In the genomic region with DNA sequence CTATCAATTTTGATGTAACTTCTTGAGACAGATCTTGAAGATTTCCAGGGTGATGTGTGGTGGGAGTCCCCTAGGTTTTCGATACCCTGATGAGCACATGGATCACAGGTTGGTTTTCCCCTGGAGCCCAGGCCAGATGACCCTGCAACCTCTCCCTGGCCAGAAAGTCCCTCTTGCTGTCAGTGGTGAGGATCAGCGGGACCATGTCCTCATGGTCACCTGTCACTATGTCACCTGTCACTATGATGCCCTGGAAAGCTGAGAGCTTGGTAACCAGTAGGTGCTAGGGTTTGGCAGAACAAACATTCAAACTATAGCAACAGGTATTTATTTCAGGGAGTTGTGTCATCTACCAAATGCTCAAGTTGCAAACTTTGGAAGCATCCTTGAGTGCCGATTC, we compare ENCODE assay signal across 27 cellular contexts.
"Had no signal": no experiment of that assay in that cellular context is flagged by ENCODE, and none has a peak within 500 bp of the region (broad histone marks: within the 10 kb centered on the region; RNA-seq: fewer than 3 reads in every experiment).

No MANE protein-coding gene starts in this region.

- H3K27me3 ChIP-seq: brain microvascular endothelial cell, esophagus muscularis mucosa, gastroesophageal sphincter, heart right ventricle had no signal

- H3K27ac ChIP-seq: brain microvascular endothelial cell, coronary artery, dorsolateral prefrontal cortex, esophagus muscularis mucosa, foreskin keratinocyte, gastroesophageal sphincter, heart right ventricle, WERI-Rb-1 had no signal

- FAIRE-seq: astrocyte had no signal

- ATAC-seq: activated CD4-positive, CD25-positive, alpha-beta regulatory T cell treated with anti-CD3 and anti-CD28 coated beads, Interleukin-2, amount 50 U/mL, for 24 hours; activated CD8-positive, alpha-beta T cell treated with anti-CD3 and anti-CD28 coated beads for 36 hours; activated T-cell treated with anti-CD3 and anti-CD28 coated beads, Interleukin-2, amount 50 U/mL, for 4 hours; activated T-helper 17 cell treated with anti-CD3 and anti-CD28 coated beads, Interleukin-2, amount 50 U/mL, for 72 hours; foreskin keratinocyte; gastroesophageal sphincter; heart right ventricle; T-helper 17 cell had no signal

- H3K4me3 ChIP-seq: coronary artery, dorsolateral prefrontal cortex, esophagus muscularis mucosa, gastroesophageal sphincter, heart right ventricle had no signal

- H3K4me1 ChIP-seq: esophagus muscularis mucosa, foreskin keratinocyte, gastroesophageal sphincter, heart right ventricle had no signal

- H3K9me3 ChIP-seq: esophagus muscularis mucosa had no signal

- H3K36me3 ChIP-seq: brain microvascular endothelial cell, esophagus muscularis mucosa, gastroesophageal sphincter, heart right ventricle, WERI-Rb-1 had no signal

- DNase-seq: activated B cell treated with CpG ODN at 0.5 μM for 24 hours; activated CD4-positive, alpha-beta T cell treated with anti-CD3 and anti-CD28 coated beads for 48 hours; activated CD4-positive, alpha-beta T cell treated with anti-CD3 and anti-CD28 coated beads, Interleukin-2, amount 50 U/mL, for 1 hour; activated CD4-positive, alpha-beta T cell treated with anti-CD3 and anti-CD28 coated beads, Interleukin-2, amount 50 U/mL, for 48 hours; activated CD8-positive, alpha-beta T cell treated with anti-CD3 and anti-CD28 coated beads for 36 hours; activated effector memory CD4-positive, alpha-beta T cell treated with Interleukin-2 at 50 U/mL for 16 hours; activated gamma-delta T cell treated with Interleukin-2 at 50 U/mL for 16 hours; activated naive CD4-positive, alpha-beta T cell treated with anti-CD3 and anti-CD28 coated beads, Interleukin-2, amount 50 U/mL, for 16 hours; activated naive CD4-positive, alpha-beta T cell treated with Interleukin-2 at 50 U/mL for 16 hours; activated T-cell treated with anti-CD3 and anti-CD28 coated beads, Interleukin-2, amount 50 U/mL, for 4 hours; amniotic stem cell; anterior cingulate cortex; brain microvascular endothelial cell; dorsolateral prefrontal cortex; effector memory CD4-positive, alpha-beta T cell; erythroblast; foreskin keratinocyte; heart right ventricle; T-helper 17 cell; T1000; WERI-Rb-1 had no signal
